2 cellular contexts compared by ENCODE assay signal in the genomic region with DNA sequence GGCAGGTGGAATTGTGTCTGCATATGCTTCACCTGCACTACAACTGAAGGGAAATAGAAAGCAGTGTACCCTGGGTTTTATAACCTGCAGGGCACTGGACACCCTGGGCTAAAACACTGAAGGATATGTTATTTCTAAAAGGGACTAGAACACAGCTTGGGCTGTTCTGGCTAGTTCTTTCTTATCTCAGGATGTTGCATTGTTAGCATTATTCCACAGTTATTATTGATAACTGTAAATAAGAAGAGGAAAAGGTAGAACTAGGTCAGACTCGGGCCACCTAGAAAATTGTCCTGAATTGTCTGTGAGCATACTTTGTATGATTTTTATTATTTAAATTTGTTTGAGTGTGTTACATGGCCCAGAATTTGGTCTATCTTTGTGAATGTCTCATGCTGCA.
A peak's percentile ranks its signal among the peaks of the same experiment; 100 is the strongest.
TF ChIP-seq lines count a peak whose summit lies in the region.

No MANE protein-coding gene starts in this region.

TF ChIP-seq in HepG2, 621 proteins besides CTCF, POLR2A, EP300 and RAD21:
- TF ChIP-seq ZNF33A (CRISPR knock-in tag; IDR thresholded peaks at IDR 0.05; ENCODE audit: borderline replicate concordance) (no peak), MAFF (IDR thresholded peaks at IDR 0.05; ENCODE audit: low read depth, low read length) (peak; percentile 87), RORA (CRISPR knock-in tag; IDR thresholded peaks at IDR 0.05) (no peak), E2F1 (CRISPR knock-in tag; IDR thresholded peaks at IDR 0.05) (no peak), ATRX (CRISPR knock-in tag; IDR thresholded peaks at IDR 0.05; ENCODE audit: borderline replicate concordance) (no peak), ZBED4 (CRISPR knock-in tag; IDR thresholded peaks at IDR 0.05; ENCODE audit: borderline replicate concordance) (no peak), MEIS2 (CRISPR knock-in tag; IDR thresholded peaks at IDR 0.05) (no peak), SP2 (CRISPR knock-in tag; IDR thresholded peaks at IDR 0.05) (no peak), HNF4A (CRISPR knock-in tag; IDR thresholded peaks at IDR 0.05) (no peak), ZNF160 (CRISPR knock-in tag; IDR thresholded peaks at IDR 0.05) (no peak), EEA1 (CRISPR knock-in tag; IDR thresholded peaks at IDR 0.05; ENCODE audit: borderline replicate concordance) (no peak), MAFK (conservative IDR thresholded peaks at IDR 0.05 in 1 of 2, IDR thresholded peaks at IDR 0.05 in 1 of 2; ENCODE audit: low read length in 2 of 2) (peak; percentile 85 to 91), KDM1A (CRISPR knock-in tag; IDR thresholded peaks at IDR 0.05) (no peak), SETDB1 (CRISPR knock-in tag; IDR thresholded peaks at IDR 0.05; ENCODE audit: borderline replicate concordance) (no peak)
- TF ChIP-seq, protein P1, sequence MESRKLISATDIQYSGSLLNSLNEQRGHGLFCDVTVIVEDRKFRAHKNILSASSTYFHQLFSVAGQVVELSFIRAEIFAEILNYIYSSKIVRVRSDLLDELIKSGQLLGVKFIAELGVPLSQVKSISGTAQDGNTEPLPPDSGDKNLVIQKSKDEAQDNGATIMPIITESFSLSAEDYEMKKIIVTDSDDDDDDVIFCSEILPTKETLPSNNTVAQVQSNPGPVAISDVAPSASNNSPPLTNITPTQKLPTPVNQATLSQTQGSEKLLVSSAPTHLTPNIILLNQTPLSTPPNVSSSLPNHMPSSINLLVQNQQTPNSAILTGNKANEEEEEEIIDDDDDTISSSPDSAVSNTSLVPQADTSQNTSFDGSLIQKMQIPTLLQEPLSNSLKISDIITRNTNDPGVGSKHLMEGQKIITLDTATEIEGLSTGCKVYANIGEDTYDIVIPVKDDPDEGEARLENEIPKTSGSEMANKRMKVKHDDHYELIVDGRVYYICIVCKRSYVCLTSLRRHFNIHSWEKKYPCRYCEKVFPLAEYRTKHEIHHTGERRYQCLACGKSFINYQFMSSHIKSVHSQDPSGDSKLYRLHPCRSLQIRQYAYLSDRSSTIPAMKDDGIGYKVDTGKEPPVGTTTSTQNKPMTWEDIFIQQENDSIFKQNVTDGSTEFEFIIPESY (CRISPR knock-in tag; IDR thresholded peaks at IDR 0.05) = no peak
- TF ChIP-seq, protein P2, sequence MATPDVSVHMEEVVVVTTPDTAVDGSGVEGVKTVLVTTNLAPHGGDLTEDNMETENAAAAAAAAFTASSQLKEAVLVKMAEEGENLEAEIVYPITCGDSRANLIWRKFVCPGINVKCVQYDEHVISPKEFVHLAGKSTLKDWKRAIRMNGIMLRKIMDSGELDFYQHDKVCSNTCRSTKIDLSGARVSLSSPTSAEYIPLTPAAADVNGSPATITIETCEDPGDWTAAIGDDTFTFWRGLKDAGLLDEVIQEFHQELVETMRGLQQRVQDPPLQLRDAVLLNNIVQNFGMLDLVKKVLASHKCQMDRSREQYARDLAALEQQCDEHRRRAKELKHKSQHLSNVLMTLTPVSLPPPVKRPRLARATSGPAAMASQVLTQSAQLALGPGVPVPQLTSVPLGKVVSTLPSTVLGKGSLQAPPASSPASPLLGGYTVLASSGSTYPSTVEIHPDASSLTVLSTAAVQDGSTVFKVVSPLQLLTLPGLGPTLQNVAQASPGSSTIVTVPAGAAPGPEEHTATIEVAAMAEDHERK (CRISPR knock-in tag; IDR thresholded peaks at IDR 0.05; ENCODE audit: low read depth) = no peak

TF ChIP-seq in H1, 55 proteins besides CTCF, POLR2A, EP300 and RAD21:
- peak; percentile 62; the same call in 1 of the 2 replicates for TF ChIP-seq MAFK (IDR thresholded peaks at IDR 0.05; ENCODE audit: low read depth, low read length)
- TF ChIP-seq POU5F1 (IDR thresholded peaks at IDR 0.05; ENCODE audit: low read depth, low read length) = no peak
